In genomic region chr1:151881479-151881878, GRCh38 we compare ENCODE assay signal across 20 cellular contexts. TPM values are rescaled to one million over a fixed set of nuclear protein-coding genes. Genes with fewer than 3 reads are reported as not detected.
DNase-seq lines count a peak whose midpoint lies in the region; ATAC-seq and TF ChIP-seq lines count a peak whose summit lies in the region.
"Had no signal": no experiment of that assay in that cellular context is flagged by ENCODE, and none has a peak within 500 bp of the region (broad histone marks: within the 10 kb centered on the region; RNA-seq: fewer than 3 reads in every experiment).

No MANE protein-coding gene starts in this region.

- H3K4me1 ChIP-seq in breast epithelium: no peaks in the 10 kb centered on the region
- no peaks in the 10 kb centered on the region for H3K4me1 ChIP-seq in OCI-LY1 (ENCODE audit: insufficient read depth, low read length, severe bottlenecking)
- H3K4me1 ChIP-seq: BLaER1, HAP-1 had no signal

- DNase-seq in MCF 10A (ENCODE audit: unreplicated experiment): peak; percentile 30
- DNase-seq in breast epithelium (ENCODE audit: low spot score in 2 of 2): no peak
- DNase-seq in dermis blood vessel endothelial cell: peak; percentile 40
- DNase-seq in stimulated activated naive B cell treated with anti-CD40 and anti-IgM and Interleukin-4, amounts not matched to agents 10 μg/mL and 1 μg/mL and 100 μg/mL, for 72 hours: no peak
- DNase-seq in epidermal melanocyte (ENCODE audit: insufficient read length, low spot score): no peak
- no peak for DNase-seq in AML-193 (lab: John Stamatoyannopoulos, UW)
- DNase-seq in HUDEP-2 (lab: John Stamatoyannopoulos, UW; ENCODE audit: unreplicated experiment in 76 of 76): no peak
- DNase-seq: activated CD4-positive, alpha-beta T cell treated with anti-CD3 and anti-CD28 coated beads for 48 hours; effector CD4-positive, alpha-beta T cell; GDM1; naive thymus-derived CD4-positive, alpha-beta T cell; NCI-H2029; stimulated activated naive CD8-positive, alpha-beta T cell treated with anti-CD3 and anti-CD28 coated beads, Interleukin-15, amount 100 ng/mL, for 72 hours; T-helper 1 cell had no signal

- H3K27me3 ChIP-seq in breast epithelium: no peaks in the 10 kb centered on the region
- H3K27me3 ChIP-seq in OCI-LY1 (ENCODE audit: insufficient read depth, low read length): no peaks in the 10 kb centered on the region
- H3K27me3 ChIP-seq: BLaER1 had no signal

- BruUV-seq in MCF 10A (replicated peaks; lab: Mats Ljungman, UMichigan): no TSS peak

- TF ChIP-seq POLR2A in breast epithelium (IDR thresholded peaks at IDR 0.05): no peak

- H4K20me1 ChIP-seq in OCI-LY1 (ENCODE audit: insufficient read depth, low read length): no peaks in the 10 kb centered on the region
- H4K20me1 ChIP-seq: BLaER1 had no signal

- TF ChIP-seq CTCF in MCF 10A (IDR thresholded peaks at IDR 0.05; ENCODE audit: unreplicated experiment) (peak; percentile 6), breast epithelium (IDR thresholded peaks at IDR 0.05) (peak in 1 of 3 donors; percentile 28), OCI-LY1 (IDR thresholded peaks at IDR 0.05; ENCODE audit: low read length) (peak; percentile 9; the same call in 1 of the 2 replicates)

- H2AFZ ChIP-seq in OCI-LY1 (ENCODE audit: low read length): no peak overlapping the region

- CTCF ChIA-PET in MCF 10A (lab: Yijun Ruan, JAX): interaction anchor here (0.6 to 2.6 kb wide), 17 partner anchors 9 to 1713 kb away, joined by 3 to 13 read pairs (median 3); no protein-coding TSS in a partner anchor

- H3K27ac ChIP-seq in breast epithelium (no peak overlapping the region), OCI-LY1 (ENCODE audit: low read depth, low read length, poor library complexity, severe bottlenecking) (no peak overlapping the region)
- H3K27ac ChIP-seq: BLaER1 had no signal

- H3F3A ChIP-seq in OCI-LY1 (ENCODE audit: insufficient read depth, low read length): no peaks in the 10 kb centered on the region

- no peak overlapping the region for H3K4me3 ChIP-seq in breast epithelium
- H3K4me3 ChIP-seq in OCI-LY1 (ENCODE audit: low read depth, low read length, poor library complexity, severe bottlenecking): no peak overlapping the region
- H3K4me3 ChIP-seq: BLaER1, HAP-1 had no signal

- H3K27me3 Mint-ChIP-seq in MCF 10A (ENCODE audit: insufficient read depth, unreplicated experiment): no peaks in the 10 kb centered on the region
- no peaks in the 10 kb centered on the region for H3K27me3 Mint-ChIP-seq in stimulated activated naive B cell treated with anti-CD40 and anti-IgM and Interleukin-4, amounts not matched to agents 10 μg/mL and 1 μg/mL and 100 μg/mL, for 72 hours
- H3K27me3 Mint-ChIP-seq: naive thymus-derived CD4-positive, alpha-beta T cell; stimulated activated naive CD8-positive, alpha-beta T cell treated with anti-CD3 and anti-CD28 coated beads, Interleukin-15, amount 100 ng/mL, for 72 hours had no signal

- no peak for ATAC-seq in stimulated activated naive B cell treated with anti-CD40 and anti-IgM and Interleukin-4, amounts not matched to agents 10 μg/mL and 1 μg/mL and 100 μg/mL, for 72 hours (replicated peaks)
- ATAC-seq: naive thymus-derived CD4-positive, alpha-beta T cell; stimulated activated naive CD8-positive, alpha-beta T cell treated with anti-CD3 and anti-CD28 coated beads, Interleukin-15, amount 100 ng/mL, for 72 hours had no signal

- no peaks in the 10 kb centered on the region for H3K9me3 Mint-ChIP-seq in MCF 10A (ENCODE audit: unreplicated experiment)
- peaks cover 4 to 6% of the 10 kb centered on the region in 2 donors for H3K9me3 Mint-ChIP-seq in stimulated activated naive B cell treated with anti-CD40 and anti-IgM and Interleukin-4, amounts not matched to agents 10 μg/mL and 1 μg/mL and 100 μg/mL, for 72 hours
- H3K9me3 Mint-ChIP-seq: naive thymus-derived CD4-positive, alpha-beta T cell; stimulated activated naive CD8-positive, alpha-beta T cell treated with anti-CD3 and anti-CD28 coated beads, Interleukin-15, amount 100 ng/mL, for 72 hours had no signal

- no peaks in the 10 kb centered on the region for H3K36me3 ChIP-seq in breast epithelium
- H3K36me3 ChIP-seq in OCI-LY1 (ENCODE audit: insufficient read depth, low read length): peaks cover 9% of the 10 kb centered on the region
- H3K36me3 ChIP-seq: BLaER1 had no signal

- intact Hi-C loops in MCF 10A (cut with micrococcal nuclease) (no loop called here), breast epithelium (cut with DNase I; ENCODE audit: low total_unique reads) (no loop called here)

- H3K4me3 Mint-ChIP-seq in MCF 10A (ENCODE audit: unreplicated experiment): no peak overlapping the region
- no peak overlapping the region for H3K4me3 Mint-ChIP-seq in stimulated activated naive B cell treated with anti-CD40 and anti-IgM and Interleukin-4, amounts not matched to agents 10 μg/mL and 1 μg/mL and 100 μg/mL, for 72 hours
- H3K4me3 Mint-ChIP-seq: naive thymus-derived CD4-positive, alpha-beta T cell; stimulated activated naive CD8-positive, alpha-beta T cell treated with anti-CD3 and anti-CD28 coated beads, Interleukin-15, amount 100 ng/mL, for 72 hours had no signal

- peaks cover 5% of the 10 kb centered on the region for H3K4me1 Mint-ChIP-seq in MCF 10A (ENCODE audit: insufficient read depth, unreplicated experiment)
- H3K4me1 Mint-ChIP-seq in stimulated activated naive B cell treated with anti-CD40 and anti-IgM and Interleukin-4, amounts not matched to agents 10 μg/mL and 1 μg/mL and 100 μg/mL, for 72 hours: peaks cover 10 to 18% of the 10 kb centered on the region in 2 donors
- H3K4me1 Mint-ChIP-seq: stimulated activated naive CD8-positive, alpha-beta T cell treated with anti-CD3 and anti-CD28 coated beads, Interleukin-15, amount 100 ng/mL, for 72 hours had no signal

- H3K9ac ChIP-seq in OCI-LY1 (ENCODE audit: low read length): no peak overlapping the region
- H3K9ac ChIP-seq: BLaER1 had no signal

- no peaks in the 10 kb centered on the region for H3K9me2 ChIP-seq in OCI-LY1 (ENCODE audit: low read depth, low read length)

- H3K79me2 ChIP-seq in OCI-LY1 (ENCODE audit: insufficient read depth, low read length): no peaks in the 10 kb centered on the region

- H3K27ac Mint-ChIP-seq in MCF 10A (ENCODE audit: low read depth, unreplicated experiment): no peak overlapping the region
- H3K27ac Mint-ChIP-seq in stimulated activated naive B cell treated with anti-CD40 and anti-IgM and Interleukin-4, amounts not matched to agents 10 μg/mL and 1 μg/mL and 100 μg/mL, for 72 hours: peak overlapping the region; percentile 1
- H3K27ac Mint-ChIP-seq: stimulated activated naive CD8-positive, alpha-beta T cell treated with anti-CD3 and anti-CD28 coated beads, Interleukin-15, amount 100 ng/mL, for 72 hours had no signal

- H3K9me3 ChIP-seq in breast epithelium: no peaks in the 10 kb centered on the region
- no peaks in the 10 kb centered on the region for H3K9me3 ChIP-seq in OCI-LY1 (ENCODE audit: low read length)
- H3K9me3 ChIP-seq: BLaER1 had no signal

- peaks cover 13% of the 10 kb centered on the region for H3K36me3 Mint-ChIP-seq in MCF 10A (ENCODE audit: insufficient read depth, unreplicated experiment)
- peaks cover 19 to 32% of the 10 kb centered on the region in 2 donors for H3K36me3 Mint-ChIP-seq in stimulated activated naive B cell treated with anti-CD40 and anti-IgM and Interleukin-4, amounts not matched to agents 10 μg/mL and 1 μg/mL and 100 μg/mL, for 72 hours

- POLR2A ChIA-PET in MCF 10A (lab: Yijun Ruan, JAX): interaction anchor here (0.7 to 1.8 kb wide), 8 partner anchors 10 to 270 kb away, joined by 3 to 9 read pairs (median 4); partner anchors contain the start of gene THEM4

- no peak overlapping the region for H3K4me2 ChIP-seq in OCI-LY1 (ENCODE audit: low read length)
- H3K4me2 ChIP-seq: BLaER1 had no signal

RNA-seq across cellular contexts. Expression of gene THEM4, which starts 27.8 kb away (rescaled TPM):
- 27.5 and 29.1 TPM in 2 replicates for total RNA-seq in MCF 10A (2022)
- 10 to 100 TPM; 21.6 to 23.7 (median 22.2) TPM for total RNA-seq in breast epithelium
- total RNA-seq in dermis blood vessel endothelial cell: 5.1 and 12.1 TPM in 2 replicates

RNA-seq across cellular contexts. Expression of gene THEM5, which starts 28.0 kb away (rescaled TPM):
- not detected in 2 replicates for total RNA-seq in MCF 10A (2022)
- not detected for total RNA-seq in breast epithelium
- 0.17 TPM in 1 of 2 replicates, not detected in the other for total RNA-seq in dermis blood vessel endothelial cell
- total RNA-seq: astrocyte; glomerular endothelial cell; kidney epithelial cell; naive thymus-derived CD4-positive, alpha-beta T cell had no signal

RNA-seq across cellular contexts. Expression of gene C2CD4D, which starts 41.9 kb away (rescaled TPM):
- total RNA-seq in MCF 10A (2022): not detected in 2 replicates
- total RNA-seq in breast epithelium: under 1 TPM in 2 of 3 donors, not detected in 1; 0.32 to 0.73 TPM
- 0.09 TPM in 1 of 2 replicates, not detected in the other for total RNA-seq in dermis blood vessel endothelial cell
- total RNA-seq: glomerular endothelial cell had no signal

RNA-seq across cellular contexts. Expression of gene RORC, which starts 49.9 kb away (rescaled TPM):
- total RNA-seq in MCF 10A (2022) (0.40 and 0.81 TPM in 2 replicates), breast epithelium (10 to 100 TPM in 2 of 3 donors, 1 to 10 TPM in 1; 7.8 to 48.6 (median 24.9) TPM), dermis blood vessel endothelial cell (under 0.01 TPM in 1 of 2 replicates, not detected in the other)
- total RNA-seq: astrocyte, glomerular endothelial cell had no signal

Comparison
In these comparisons a context has a peak if more than half of its experiments do, and no peak if none do; other contexts are left out.
1. DNase-seq: peak in MCF 10A (single experiment) and dermis blood vessel endothelial cell (single experiment); none in breast epithelium (0 of 2), stimulated activated naive B cell treated with anti-CD40 and anti-IgM and Interleukin-4, amounts not matched to agents 10 μg/mL and 1 μg/mL and 100 μg/mL, for 72 hours (single experiment), epidermal melanocyte (single experiment), AML-193 (0 of 2) and HUDEP-2 (0 of 76).